Comparison of ENCODE assay signal across 29 cellular contexts in the genomic region with DNA sequence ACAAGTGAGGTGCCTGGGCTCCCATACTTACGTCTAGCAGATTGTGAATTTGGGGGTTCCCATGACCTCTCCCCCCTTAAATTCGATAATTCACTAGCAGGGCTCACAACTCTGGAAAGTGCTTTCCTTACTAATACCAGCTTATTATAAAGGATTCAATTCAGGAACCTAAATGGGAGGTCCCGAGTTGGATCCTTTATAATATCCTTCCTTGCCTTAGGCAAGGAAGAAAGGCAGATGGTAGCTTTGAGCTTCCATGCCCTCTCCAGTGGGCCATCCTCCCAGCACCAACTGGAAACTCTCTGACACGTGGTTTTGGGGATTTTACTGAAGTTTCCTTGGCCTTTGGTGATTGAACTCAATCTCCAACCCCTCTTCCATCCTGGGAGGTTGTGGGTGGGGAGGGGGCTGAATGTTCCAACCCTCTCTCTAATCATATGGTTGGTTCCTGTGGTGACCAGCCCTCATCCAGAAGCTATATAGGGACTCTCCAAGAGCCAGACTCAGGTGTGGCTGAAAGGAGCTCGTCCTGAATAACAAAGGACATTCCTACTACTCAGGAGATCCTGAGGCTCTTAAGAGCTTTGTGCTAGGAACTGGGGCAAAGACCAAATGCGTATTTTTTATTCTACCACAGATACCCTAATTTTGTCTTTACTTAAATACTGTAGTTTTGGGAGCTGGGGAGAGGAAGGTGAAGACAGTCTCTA.
DNase-seq lines count a peak whose midpoint lies in the region; ATAC-seq and TF ChIP-seq lines count a peak whose summit lies in the region.
"Had no signal": no experiment of that assay in that cellular context is flagged by ENCODE, and none has a peak within 500 bp of the region (broad histone marks: within the 10 kb centered on the region; RNA-seq: fewer than 3 reads in every experiment).

No MANE protein-coding gene starts in this region.

- CTCF ChIA-PET in WTC11 (lab: Charles Lee) = interaction anchor here (0.6 to 2.9 kb wide), 11 partner anchors 9 to 227 kb away, joined by 3 to 27 read pairs (median 3); no protein-coding TSS in a partner anchor

- no peaks in the 10 kb centered on the region for H3K9me3 Mint-ChIP-seq in natural killer cell
- H3K9me3 Mint-ChIP-seq in natural killer cell treated with Interleukin-12 subunit alpha and Interleukin-12 subunit beta and Interleukin-15 and Interleukin-18, amount 100 ng/mL, for 72 hours = no peaks in the 10 kb centered on the region
- no peaks in the 10 kb centered on the region; the same call in 1 of the 2 replicates for H3K9me3 Mint-ChIP-seq in WTC11
- H3K9me3 Mint-ChIP-seq: activated CD4-positive, alpha-beta memory T cell treated with anti-CD3 and anti-CD28 coated beads, Interleukin-2, amount 10 ng/mL, durations not matched to agents 7 days and 5 days; activated T-helper 17 cell treated with anti-CD3 and anti-CD28 coated beads, Interleukin-2, amount 50 U/mL, for 72 hours; CD8-positive, alpha-beta T cell; T-cell had no signal

- no CpG with 5 or more reads among the region's 6 CpGs for WGBS in iPS DF 6.9 (ENCODE audit: insufficient coverage, insufficient read length)

- H3K27me3 Mint-ChIP-seq in natural killer cell (ENCODE audit: low read depth in 2 of 2) = no peaks in the 10 kb centered on the region
- no peaks in the 10 kb centered on the region for H3K27me3 Mint-ChIP-seq in natural killer cell treated with Interleukin-12 subunit alpha and Interleukin-12 subunit beta and Interleukin-15 and Interleukin-18, amount 100 ng/mL, for 72 hours
- H3K27me3 Mint-ChIP-seq in WTC11 (ENCODE audit: low read depth) = no peaks in the 10 kb centered on the region; the same call in 1 of the 2 replicates
- H3K27me3 Mint-ChIP-seq: activated naive CD8-positive, alpha-beta T cell; activated T-helper 17 cell treated with anti-CD3 and anti-CD28 coated beads, Interleukin-2, amount 50 U/mL, for 72 hours; T-cell had no signal

- no peak for ATAC-seq in natural killer cell
- no peak for ATAC-seq in natural killer cell treated with Interleukin-12 subunit alpha and Interleukin-12 subunit beta and Interleukin-15 and Interleukin-18, amount 100 ng/mL, for 72 hours
- peak; percentile 93 for ATAC-seq in WTC11
- no peak for ATAC-seq in GM19467 (IDR thresholded peaks at IDR 0.05; ENCODE audit: unreplicated experiment)
- ATAC-seq in GM18520 (IDR thresholded peaks at IDR 0.05; ENCODE audit: unreplicated experiment) = no peak
- ATAC-seq in GM21619 (IDR thresholded peaks at IDR 0.05; ENCODE audit: unreplicated experiment) = no peak
- ATAC-seq: activated CD4-positive, CD25-positive, alpha-beta regulatory T cell treated with anti-CD3 and anti-CD28 coated beads, Interleukin-2, amount 50 U/mL, for 24 hours; activated T-helper 17 cell treated with anti-CD3 and anti-CD28 coated beads, Interleukin-2, amount 50 U/mL, for 72 hours; CD8-positive, alpha-beta T cell; left ventricle myocardium superior; right cardiac atrium; T-cell had no signal

- H3K4me1 ChIP-seq in iPS DF 6.9 (ENCODE audit: control insufficient read depth, insufficient read depth, low read length) = 0 out of 2 replicates have a peak, but pooled peaks cover 3% of the 10 kb centered on the region
- H3K4me1 ChIP-seq: BE2C, thyroid gland, uterus had no signal

- no peaks in the 10 kb centered on the region for H3K36me3 ChIP-seq in iPS DF 6.9 (ENCODE audit: control insufficient read depth, insufficient read depth, low read length)
- H3K36me3 ChIP-seq: BE2C, stomach, thyroid gland, uterus had no signal

- no peaks in the 10 kb centered on the region for H3K36me3 Mint-ChIP-seq in natural killer cell
- no peaks in the 10 kb centered on the region for H3K36me3 Mint-ChIP-seq in natural killer cell treated with Interleukin-12 subunit alpha and Interleukin-12 subunit beta and Interleukin-15 and Interleukin-18, amount 100 ng/mL, for 72 hours
- H3K36me3 Mint-ChIP-seq in WTC11 = no peaks in the 10 kb centered on the region
- H3K36me3 Mint-ChIP-seq: activated naive CD8-positive, alpha-beta T cell; CD8-positive, alpha-beta T cell; T-cell had no signal

- TF ChIP-seq CTCF in natural killer cell (IDR thresholded peaks at IDR 0.05) (no peak), WTC11 (IDR thresholded peaks at IDR 0.05) (no peak)

- H3K4me1 Mint-ChIP-seq in natural killer cell (peaks cover 25 to 26% of the 10 kb centered on the region in 2 donors), WTC11 (peaks cover 28% of the 10 kb centered on the region)
- peaks cover 11 to 13% of the 10 kb centered on the region in 2 donors for H3K4me1 Mint-ChIP-seq in natural killer cell treated with Interleukin-12 subunit alpha and Interleukin-12 subunit beta and Interleukin-15 and Interleukin-18, amount 100 ng/mL, for 72 hours (ENCODE audit: low read depth in 2 of 2)

- no peaks in the 10 kb centered on the region for H3K27me3 ChIP-seq in iPS DF 6.9 (ENCODE audit: control insufficient read depth, insufficient read depth, low read length)
- H3K27me3 ChIP-seq: BE2C, stomach, thyroid gland, uterus had no signal

- H3K27ac Mint-ChIP-seq in natural killer cell (no peak overlapping the region), WTC11 (peak overlapping the region; percentile 84)
- no peak overlapping the region for H3K27ac Mint-ChIP-seq in natural killer cell treated with Interleukin-12 subunit alpha and Interleukin-12 subunit beta and Interleukin-15 and Interleukin-18, amount 100 ng/mL, for 72 hours
- H3K27ac Mint-ChIP-seq: activated CD4-positive, alpha-beta memory T cell treated with anti-CD3 and anti-CD28 coated beads, Interleukin-2, amount 10 ng/mL, durations not matched to agents 7 days and 5 days; activated naive CD8-positive, alpha-beta T cell; activated T-helper 17 cell treated with anti-CD3 and anti-CD28 coated beads, Interleukin-2, amount 50 U/mL, for 72 hours; CD8-positive, alpha-beta T cell; T-cell had no signal

- H3K4me3 Mint-ChIP-seq in natural killer cell (peak overlapping the region; percentile 17), WTC11 (no peak overlapping the region)
- no peak overlapping the region for H3K4me3 Mint-ChIP-seq in natural killer cell treated with Interleukin-12 subunit alpha and Interleukin-12 subunit beta and Interleukin-15 and Interleukin-18, amount 100 ng/mL, for 72 hours
- H3K4me3 Mint-ChIP-seq: activated CD4-positive, alpha-beta memory T cell treated with anti-CD3 and anti-CD28 coated beads, Interleukin-2, amount 10 ng/mL, durations not matched to agents 7 days and 5 days; activated naive CD8-positive, alpha-beta T cell; activated T-helper 17 cell treated with anti-CD3 and anti-CD28 coated beads, Interleukin-2, amount 50 U/mL, for 72 hours; CD8-positive, alpha-beta T cell; T-cell had no signal

- intact Hi-C loops in natural killer cell (cut with micrococcal nuclease) = no loop called here

- H3K4me3 ChIP-seq in iPS DF 6.9 (ENCODE audit: low read length) = no peak overlapping the region
- H3K4me3 ChIP-seq: smooth muscle cell, stomach, thyroid gland, uterus had no signal

- H3K27ac ChIP-seq in iPS DF 6.9 (ENCODE audit: low read length) = no peak overlapping the region
- H3K27ac ChIP-seq: stomach, thyroid gland, uterus had no signal

- DNase-seq in natural killer cell (no peak), WTC11 (ENCODE audit: low spot score) (peak; percentile 24), iPS DF 6.9 (ENCODE audit: low read depth, low spot score) (peak; percentile 45), RKO (ENCODE audit: low spot score) (no peak)
- no peak for DNase-seq in natural killer cell treated with Interleukin-12 subunit alpha and Interleukin-12 subunit beta and Interleukin-15 and Interleukin-18, amount 100 ng/mL, for 72 hours (ENCODE audit: low spot score)
- DNase-seq: activated CD4-positive, alpha-beta memory T cell treated with anti-CD3 and anti-CD28 coated beads, Interleukin-2, amount 10 ng/mL, durations not matched to agents 7 days and 5 days; BE2C; CD8-positive, alpha-beta T cell; DMS 273 treated with DMSO at 0.1 percent for 48 hours; effector CD8-positive, alpha-beta T cell; KBM-7; kidney; left ventricle myocardium superior; NCI-H1092; NCI-H1694; NCI-H2171; right cardiac atrium; RPMI8226; stomach; T-cell; thyroid gland; uterus had no signal

- no peaks in the 10 kb centered on the region for H3K9me3 ChIP-seq in iPS DF 6.9 (ENCODE audit: control insufficient read depth, insufficient read depth, low read length)
- H3K9me3 ChIP-seq: BE2C, stomach, thyroid gland, uterus had no signal

- POLR2A ChIA-PET in WTC11 (lab: Charles Lee) = interaction anchor here (0.6 kb wide), 1 partner anchor 127 kb away, joined by 9 read pairs; no protein-coding TSS in a partner anchor

TF ChIP-seq in WTC11, 78 proteins besides CTCF, POLR2A, EP300 and RAD21:
- TF ChIP-seq NR3C1 (CRISPR knock-in tag; conservative IDR thresholded peaks at IDR 0.05; ENCODE audit: low read depth) (no peak), ZNF423 (CRISPR knock-in tag; IDR thresholded peaks at IDR 0.05) (peak; percentile 36; the same call in 1 of the 2 replicates)
TF ChIP-seq in WTC11: peak in this region for 1.

Comparison
In these comparisons a context has a peak if more than half of its experiments do, and no peak if none do; other contexts are left out.
1. DNase-seq: peak in WTC11 (single experiment) and iPS DF 6.9 (single experiment); none in natural killer cell (single experiment), natural killer cell treated with Interleukin-12 subunit alpha and Interleukin-12 subunit beta and Interleukin-15 and Interleukin-18, amount 100 ng/mL, for 72 hours (single experiment) and RKO (single experiment).